6 cellular contexts compared by ENCODE assay signal in the genomic region with DNA sequence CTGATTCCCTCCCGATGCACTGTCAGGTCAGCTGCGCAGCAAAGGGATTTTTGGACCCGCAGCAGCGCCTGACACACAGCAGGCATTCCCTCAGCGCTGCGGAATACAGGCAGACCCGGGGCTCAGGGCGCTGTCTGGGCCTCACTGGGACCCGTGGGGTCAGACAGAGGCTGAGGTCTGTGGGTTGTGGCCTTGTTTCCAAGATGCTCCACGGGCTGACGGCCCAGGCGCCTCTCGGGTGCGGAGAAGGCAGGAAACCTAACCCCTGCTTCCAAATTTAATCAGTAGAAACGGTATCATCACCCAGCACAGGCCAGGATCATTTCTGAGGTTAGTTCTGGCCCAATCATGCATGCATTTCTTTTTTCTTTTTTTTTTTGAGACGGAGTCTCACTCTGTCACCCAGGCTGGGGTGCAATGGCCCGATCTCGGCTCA. TPM values are rescaled to one million over a fixed set of nuclear protein-coding genes. Genes with fewer than 3 reads are reported as not detected.
DNase-seq lines count a peak whose midpoint lies in the region; ATAC-seq and TF ChIP-seq lines count a peak whose summit lies in the region.

No MANE protein-coding gene starts in this region.

- H3K4me3 ChIP-seq in thoracic aorta, result peak overlapping the region; percentile 100

- H3K36me3 ChIP-seq in thoracic aorta, result no peaks in the 10 kb centered on the region

- H3K27me3 ChIP-seq in foreskin keratinocyte, result no peaks in the 10 kb centered on the region
- no peaks in the 10 kb centered on the region for H3K27me3 ChIP-seq in thoracic aorta (replicated peaks; ENCODE audit: insufficient read depth)

- H3K9me3 Mint-ChIP-seq in activated CD4-positive, alpha-beta T cell treated with anti-CD3 and anti-CD28 coated beads for 36 hours (ENCODE audit: low read depth), result no peaks in the 10 kb centered on the region

- intact Hi-C loops in activated CD4-positive, alpha-beta T cell treated with anti-CD3 and anti-CD28 coated beads for 36 hours (cut with DNase I, micrococcal nuclease), result loop anchor here (1.0 to 5.0 kb wide), 17 partner anchors 17 to 612 kb away; partner anchors contain the start of genes BSG (in 2 of the 2), PTBP1 (in 2 of the 2), CDC34 (in 1 of the 2) and FAM174C (in 1 of the 2)

- peak overlapping the region; percentile 74 for H3K4me3 Mint-ChIP-seq in activated CD4-positive, alpha-beta T cell treated with anti-CD3 and anti-CD28 coated beads for 36 hours

- CTCF ChIA-PET in activated CD4-positive, alpha-beta T cell treated with anti-CD3 and anti-CD28 coated beads for 36 hours (lab: Charles Lee), result interaction anchor here (0.6 to 1.7 kb wide), 5 partner anchors 16 to 260 kb away, joined by 3 to 13 read pairs (median 3); no protein-coding TSS in a partner anchor

- H3K27ac Mint-ChIP-seq in activated CD4-positive, alpha-beta T cell treated with anti-CD3 and anti-CD28 coated beads for 36 hours, result peak overlapping the region; percentile 87

- peaks cover 13% of the 10 kb centered on the region for H3K36me3 Mint-ChIP-seq in activated CD4-positive, alpha-beta T cell treated with anti-CD3 and anti-CD28 coated beads for 36 hours (ENCODE audit: low read depth)

- H3K9me3 ChIP-seq in thoracic aorta, result no peaks in the 10 kb centered on the region

- H3K4me1 Mint-ChIP-seq in activated CD4-positive, alpha-beta T cell treated with anti-CD3 and anti-CD28 coated beads for 36 hours, result peaks cover 33% of the 10 kb centered on the region

- TF ChIP-seq CTCF in foreskin keratinocyte (conservative IDR thresholded peaks at IDR 0.05) (no peak), thoracic aorta (IDR thresholded peaks at IDR 0.05) (no peak)

- DNase-seq in activated CD4-positive, alpha-beta T cell treated with anti-CD3 and anti-CD28 coated beads for 36 hours, result no peak
- no peak for DNase-seq in activated CD4-positive, alpha-beta T cell treated with anti-CD3 and anti-CD28 coated beads for 4 hours
- DNase-seq in foreskin keratinocyte (no peak), thoracic aorta (ENCODE audit: low spot score) (no peak), EL (no peak)

- no peaks in the 10 kb centered on the region for H3K27me3 Mint-ChIP-seq in activated CD4-positive, alpha-beta T cell treated with anti-CD3 and anti-CD28 coated beads for 36 hours

- POLR2A ChIA-PET in activated CD4-positive, alpha-beta T cell treated with anti-CD3 and anti-CD28 coated beads for 36 hours (lab: Charles Lee), result interaction anchor here (0.6 to 1.8 kb wide), 3 partner anchors 17 to 136 kb away, joined by 4 to 7 read pairs (median 5); no protein-coding TSS in a partner anchor

- peaks cover 11% of the 10 kb centered on the region for H3K4me1 ChIP-seq in foreskin keratinocyte
- peaks cover 28 to 57% of the 10 kb centered on the region in 2 donors for H3K4me1 ChIP-seq in thoracic aorta (ENCODE audit: control insufficient read depth in 1 of 2, low read depth in 2 of 2)

- H3K27ac ChIP-seq in foreskin keratinocyte (peak overlapping the region; percentile 44), thoracic aorta (peak overlapping the region; percentile 86 to 91)

- ATAC-seq in activated CD4-positive, alpha-beta T cell treated with anti-CD3 and anti-CD28 coated beads for 36 hours, result no peak
- no peak for ATAC-seq in foreskin keratinocyte
- ATAC-seq in thoracic aorta (ENCODE audit: insufficient number of reproducible peaks, low FRiP score, low read depth), result no peak
- ATAC-seq in GM18909 (IDR thresholded peaks at IDR 0.05; ENCODE audit: poor library complexity, unreplicated experiment), result no peak

RNA-seq across cellular contexts. Expression of gene RNF126, which starts 0.7 kb away (rescaled TPM):
- 10 to 100 TPM; 83.0 to 91.3 TPM for total RNA-seq in activated CD4-positive, alpha-beta T cell treated with anti-CD3 and anti-CD28 coated beads for 36 hours
- total RNA-seq in foreskin keratinocyte (67.8 and 74.3 TPM in 2 replicates), thoracic aorta (10 to 100 TPM; 47.8 to 61.9 TPM)
- polyA plus RNA-seq in foreskin keratinocyte, result 89.2 and 98.4 TPM in 2 replicates

RNA-seq across cellular contexts. Expression of gene FSTL3, which starts 12.5 kb away (rescaled TPM):
- total RNA-seq in activated CD4-positive, alpha-beta T cell treated with anti-CD3 and anti-CD28 coated beads for 36 hours, result 10 to 100 TPM in 1 of 2 experiments, 1 to 10 TPM in 1; 8.5 to 10.1 TPM
- 135 and 157 TPM in 2 replicates for total RNA-seq in foreskin keratinocyte
- polyA plus RNA-seq in foreskin keratinocyte, result 150 and 180 TPM in 2 replicates
- 100 to 1,000 TPM; 361 to 595 TPM for total RNA-seq in thoracic aorta

RNA-seq across cellular contexts. Expression of gene FGF22, which starts 24.0 kb away (rescaled TPM):
- not detected for total RNA-seq in activated CD4-positive, alpha-beta T cell treated with anti-CD3 and anti-CD28 coated beads for 36 hours
- total RNA-seq in foreskin keratinocyte (not detected in 2 replicates), thoracic aorta (under 1 TPM; 0.27 to 0.56 TPM)
- polyA plus RNA-seq in foreskin keratinocyte, result not detected in 2 replicates

RNA-seq across cellular contexts. Expression of gene POLRMT, which starts 30.4 kb away (rescaled TPM):
- total RNA-seq in activated CD4-positive, alpha-beta T cell treated with anti-CD3 and anti-CD28 coated beads for 36 hours, result 10 to 100 TPM; 69.0 to 77.4 TPM
- total RNA-seq in foreskin keratinocyte (54.7 and 68.1 TPM in 2 replicates), thoracic aorta (10 to 100 TPM; 23.8 to 30.9 TPM)
- polyA plus RNA-seq in foreskin keratinocyte, result 59.9 and 69.5 TPM in 2 replicates

RNA-seq across cellular contexts. Expression of gene PRSS57, which starts 31.6 kb away (rescaled TPM):
- not detected for total RNA-seq in activated CD4-positive, alpha-beta T cell treated with anti-CD3 and anti-CD28 coated beads for 36 hours
- total RNA-seq in foreskin keratinocyte (not detected in 2 replicates), thoracic aorta (not detected)
- polyA plus RNA-seq in foreskin keratinocyte, result not detected in 2 replicates

Comparison
In these comparisons a context has a peak if more than half of its experiments do, and no peak if none do; other contexts are left out.
1. RNA of gene FSTL3, which starts 12.5 kb away (total RNA-seq): 361 to 595 TPM in thoracic aorta and 135 to 157 TPM in foreskin keratinocyte; 8.5 to 10.1 TPM in activated CD4-positive, alpha-beta T cell treated with anti-CD3 and anti-CD28 coated beads for 36 hours; every median in the first group is over 10 times any median in the second.